ENCODE assay signal across 15 cellular contexts in the genomic region with DNA sequence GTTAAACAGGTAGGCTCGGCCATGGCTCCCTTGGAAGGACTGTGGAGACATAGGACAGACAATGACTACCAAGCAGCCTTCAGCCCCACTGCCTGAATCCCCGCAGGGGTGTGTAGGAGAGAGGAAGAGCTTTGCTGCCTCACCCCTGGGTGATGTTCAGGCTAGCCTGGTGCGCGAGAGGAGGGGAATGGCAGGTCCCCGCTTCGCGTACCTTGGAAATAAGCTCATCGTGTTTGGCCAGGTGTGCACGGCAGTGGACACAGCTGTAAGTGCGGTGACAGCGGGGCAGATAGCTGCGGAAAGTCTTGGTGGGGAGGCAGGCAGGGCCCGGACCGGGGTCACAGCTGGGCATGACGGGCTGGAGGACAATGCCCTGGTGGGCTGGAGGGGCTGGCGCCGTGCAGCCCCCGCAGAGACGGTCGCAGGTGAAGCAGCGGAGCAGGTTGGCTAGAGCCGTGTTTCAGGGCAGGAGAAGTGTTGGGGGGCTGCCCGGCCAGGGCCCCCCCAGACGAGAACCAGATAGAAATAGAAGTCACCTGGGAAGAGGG. TPM values are rescaled to one million over a fixed set of nuclear protein-coding genes. Genes with fewer than 3 reads are reported as not detected.
DNase-seq lines count a peak whose midpoint lies in the region; ATAC-seq and TF ChIP-seq lines count a peak whose summit lies in the region.
"Had no signal": no experiment of that assay in that cellular context is flagged by ENCODE, and none has a peak within 500 bp of the region (broad histone marks: within the 10 kb centered on the region; RNA-seq: fewer than 3 reads in every experiment).

No MANE protein-coding gene starts in this region.

- peaks cover under 1% of the 10 kb centered on the region for H3K79me2 ChIP-seq in osteoblast (ENCODE audit: insufficient read depth, low read length)

- no peak for ATAC-seq in HG03135 (IDR thresholded peaks at IDR 0.05; ENCODE audit: unreplicated experiment)
- ATAC-seq in HG03442 (IDR thresholded peaks at IDR 0.05; ENCODE audit: unreplicated experiment), result no peak
- ATAC-seq in GM21737 (IDR thresholded peaks at IDR 0.05; ENCODE audit: unreplicated experiment), result no peak
- ATAC-seq: effector memory CD8-positive, alpha-beta T cell had no signal

- H3K27ac ChIP-seq in osteoblast (ENCODE audit: low read depth, low read length), result no peak overlapping the region
- H3K27ac ChIP-seq: neutrophil had no signal

- peak overlapping the region; percentile 22 for H3K4me2 ChIP-seq in osteoblast (ENCODE audit: insufficient read depth, low read length)

- H3K9me3 ChIP-seq in osteoblast (ENCODE audit: low read depth, low read length), result no peaks in the 10 kb centered on the region
- H3K9me3 ChIP-seq: neutrophil had no signal

- DNase-seq in DMS79 treated with DMSO at 0.1 percent for 48 hours (lab: John Stamatoyannopoulos, UW), result peak; percentile 5
- DNase-seq in DMS79 (lab: John Stamatoyannopoulos, UW), result no peak
- peak; percentile 32 for DNase-seq in NCI-H1105 treated with DMSO at 0.1 percent for 48 hours (lab: John Stamatoyannopoulos, UW)
- peak; percentile 52 to 64 for DNase-seq in erythroblast (lab: John Stamatoyannopoulos, UW)
- peak; percentile 11 for DNase-seq in osteoblast (ENCODE audit: insufficient read length, low spot score, missing footprints)
- DNase-seq: 8988T; activated naive CD4-positive, alpha-beta T cell treated with Interleukin-2 at 50 U/mL for 16 hours; effector memory CD8-positive, alpha-beta T cell; SHP77; stimulated activated CD4-positive, alpha-beta T cell treated with anti-CD3 and anti-CD28 coated beads, Interleukin-1b, Interleukin-23, amount 100 ng/mL, for 48 hours had no signal

- no peak overlapping the region for H2AFZ ChIP-seq in osteoblast (ENCODE audit: low read length)

- no peak overlapping the region for H3K4me3 ChIP-seq in osteoblast (ENCODE audit: insufficient read depth, low read length)

- peaks cover 59% of the 10 kb centered on the region for H4K20me1 ChIP-seq in osteoblast (ENCODE audit: insufficient read depth, low read length)

- H3K27me3 ChIP-seq in osteoblast (ENCODE audit: insufficient read depth, low read length), result peaks cover 36% of the 10 kb centered on the region

- TF ChIP-seq CTCF in osteoblast (IDR thresholded peaks at IDR 0.05; ENCODE audit: extremely low read depth, low read depth, low read length), result no peak

- peaks cover 47% of the 10 kb centered on the region for H3K4me1 ChIP-seq in osteoblast (ENCODE audit: insufficient read depth, low read length)

- no peak for TF ChIP-seq POLR2A in erythroblast (IDR thresholded peaks at IDR 0.05; ENCODE audit: low read length)

- peaks cover 4% of the 10 kb centered on the region for H3K36me3 ChIP-seq in osteoblast (ENCODE audit: insufficient read depth, low read length)
- H3K36me3 ChIP-seq: neutrophil had no signal

RNA-seq across cellular contexts. Expression of a gene that starts 2.9 kb away (rescaled TPM):
- total RNA-seq in osteoblast, result 0.59 and 0.72 TPM in 2 replicates
- total RNA-seq: HT-29 had no signal

RNA-seq across cellular contexts. Expression of a gene that starts 10.7 kb away (rescaled TPM):
- total RNA-seq in osteoblast, result 15.2 and 15.6 TPM in 2 replicates

RNA-seq across cellular contexts. Expression of a gene that starts 21.1 kb away (rescaled TPM):
- total RNA-seq in osteoblast, result 48.3 and 48.9 TPM in 2 replicates

RNA-seq across cellular contexts. Expression of a gene that starts 49.3 kb away (rescaled TPM):
- total RNA-seq in osteoblast, result 31.5 and 47.7 TPM in 2 replicates
- total RNA-seq: HT-29 had no signal
